21 cellular contexts compared by ENCODE assay signal in the genomic region with DNA sequence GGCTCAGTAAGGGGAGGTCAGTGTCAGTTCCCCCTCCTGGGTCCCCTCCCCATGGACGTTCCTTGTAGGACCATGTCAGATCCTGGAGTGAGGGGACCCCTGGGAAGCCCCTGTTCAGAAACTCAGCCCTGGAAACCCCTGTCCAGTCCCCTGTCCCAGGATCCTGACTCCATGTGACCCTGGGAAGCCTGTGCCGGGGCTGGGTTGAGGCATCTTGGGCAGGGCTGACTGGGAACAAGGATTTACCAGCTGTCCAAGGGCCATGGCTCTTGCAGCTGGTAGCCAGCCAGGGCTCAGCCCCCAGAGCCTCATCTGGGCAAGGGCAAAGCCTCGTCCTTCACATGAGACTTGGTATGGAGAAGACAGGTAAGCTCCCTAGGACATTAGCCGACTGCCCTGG. TPM values are rescaled to one million over a fixed set of nuclear protein-coding genes. Genes with fewer than 3 reads are reported as not detected.
DNase-seq lines count a peak whose midpoint lies in the region; ATAC-seq and TF ChIP-seq lines count a peak whose summit lies in the region.
"Had no signal": no experiment of that assay in that cellular context is flagged by ENCODE, and none has a peak within 500 bp of the region (broad histone marks: within the 10 kb centered on the region; RNA-seq: fewer than 3 reads in every experiment).

No MANE protein-coding gene starts in this region.

- TF ChIP-seq CTCF in left ventricle myocardium inferior (IDR thresholded peaks at IDR 0.05; ENCODE audit: borderline replicate concordance), result no peak
- TF ChIP-seq CTCF in spleen (IDR thresholded peaks at IDR 0.05 in 8 of 11, conservative IDR thresholded peaks at IDR 0.05 in 3 of 11), result no peak

- no peak for TF ChIP-seq POLR2A in spleen (IDR thresholded peaks at IDR 0.05)

- WGBS in spleen, 5 donors, result 49 to 81% (median 71%) methylated on average over 3 to 4 of the region's 4 CpGs

- H3K36me3 ChIP-seq in left ventricle myocardium inferior (no peaks in the 10 kb centered on the region), spleen (no peaks in the 10 kb centered on the region)
- H3K36me3 ChIP-seq: BLaER1 had no signal

- H3K27me3 ChIP-seq in left ventricle myocardium inferior (ENCODE audit: low read depth) (peaks cover 80% of the 10 kb centered on the region), spleen (replicated peaks in 1 of 7) (peaks cover 0 to 15% (median 0%) of the 10 kb centered on the region in 7 donors)
- H3K27me3 ChIP-seq: BLaER1 had no signal

- H3K9me3 ChIP-seq in left ventricle myocardium inferior (replicated peaks), result no peaks in the 10 kb centered on the region
- no peaks in the 10 kb centered on the region for H3K9me3 ChIP-seq in spleen
- H3K9me3 ChIP-seq: BLaER1, Caco-2 had no signal

- no peak overlapping the region for H3K4me3 ChIP-seq in left ventricle myocardium inferior
- H3K4me3 ChIP-seq in spleen, result no peak overlapping the region
- H3K4me3 ChIP-seq: BLaER1, GM23248 had no signal

- peak; percentile 24 for DNase-seq in activated CD4-positive, CD25-positive, alpha-beta regulatory T cell treated with anti-CD3 and anti-CD28 coated beads, Interleukin-2, amount 50 U/mL, for 72 hours
- DNase-seq in cardiac septum (ENCODE audit: low spot score) (peak; percentile 38), left ventricle myocardium inferior (no peak), spleen (peak; percentile 20), NCI-H226 (no peak)
- DNase-seq in stimulated activated naive CD4-positive, alpha-beta T cell (lab: John Stamatoyannopoulos, UW), result no peak
- DNase-seq: Caco-2; CD4-positive, CD25-positive, alpha-beta regulatory T cell; CD8-positive, alpha-beta T cell; DMS153; DND-41; GM23248; H7; HCEC 1CT had no signal

- H3K27ac ChIP-seq in left ventricle myocardium inferior (replicated peaks) (no peak overlapping the region), spleen (no peak overlapping the region)
- H3K27ac ChIP-seq: 22Rv1, BLaER1, C4-2B, GM23248 had no signal

- intact Hi-C loops in cardiac septum (cut with DNase I), result no loop called here
- intact Hi-C loops in left ventricle myocardium inferior (cut with micrococcal nuclease), result no loop called here
- intact Hi-C loops in spleen (cut with DNase I; ENCODE audit: low total_unique reads), result no loop called here

- no peak for ATAC-seq in activated CD4-positive, CD25-positive, alpha-beta regulatory T cell treated with anti-CD3 and anti-CD28 coated beads, Interleukin-2, amount 50 U/mL, for 24 hours
- ATAC-seq: CD8-positive, alpha-beta T cell had no signal

- no peaks in the 10 kb centered on the region for H3K4me1 ChIP-seq in left ventricle myocardium inferior
- peaks cover 0 to 14% (median 3%) of the 10 kb centered on the region in 6 donors for H3K4me1 ChIP-seq in spleen
- H3K4me1 ChIP-seq: BLaER1, Caco-2 had no signal

RNA-seq across cellular contexts. Expression of gene CEACAM4, which starts 25.1 kb away (rescaled TPM):
- total RNA-seq in cardiac septum, result 0.51 TPM
- 0.25 TPM for total RNA-seq in left ventricle myocardium inferior
- 10 to 100 TPM; 11.0 to 76.4 (median 28.4) TPM for total RNA-seq in spleen
- polyA plus RNA-seq in spleen, result 1 to 10 TPM; 3.3 to 9.0 (median 4.5) TPM
- total RNA-seq: B cell; Caco-2; CD8-positive, alpha-beta T cell; GM23248; H1; H7 had no signal
- polyA plus RNA-seq: AG04450, GM23248, H1 had no signal

RNA-seq across cellular contexts. Expression of gene CEACAM21, which starts 25.8 kb away (rescaled TPM):
- total RNA-seq in cardiac septum (0.27 TPM), left ventricle myocardium inferior (0.60 TPM), spleen (10 to 100 TPM; 12.1 to 22.9 (median 20.0) TPM)
- 10 to 100 TPM; 10.3 to 21.0 (median 17.4) TPM for polyA plus RNA-seq in spleen
- total RNA-seq: Caco-2, GM23248, H1, H7 had no signal
- polyA plus RNA-seq: AG04450, GM23248, H1 had no signal

Comparison
In these comparisons a context has a peak if more than half of its experiments do, and no peak if none do; other contexts are left out.
1. DNase-seq: peak in activated CD4-positive, CD25-positive, alpha-beta regulatory T cell treated with anti-CD3 and anti-CD28 coated beads, Interleukin-2, amount 50 U/mL, for 72 hours (single experiment), cardiac septum (single experiment) and spleen (single experiment); none in left ventricle myocardium inferior (single experiment), NCI-H226 (single experiment) and stimulated activated naive CD4-positive, alpha-beta T cell (0 of 6).